In genomic region chr9:104968025-104968982, GRCh38 we compare ENCODE assay signal across 1 cellular context.
A peak's percentile ranks its signal among the peaks of the same experiment; 100 is the strongest.
TF ChIP-seq lines count a peak whose summit lies in the region.

No MANE protein-coding gene starts in this region.

TF ChIP-seq in HEK293, 187 proteins besides CTCF, POLR2A, EP300 and RAD21 (continued from another document):
- TF ChIP-seq REST (tag by site-specific recombination; IDR thresholded peaks at IDR 0.05), result no peak
- TF ChIP-seq ZNF610 (tag by site-specific recombination; IDR thresholded peaks at IDR 0.05; ENCODE audit: borderline replicate concordance), result no peak
- no peak for TF ChIP-seq BCL11A (tag by site-specific recombination; IDR thresholded peaks at IDR 0.05; ENCODE audit: low read depth)
- TF ChIP-seq ZNF16 (tag by site-specific recombination; IDR thresholded peaks at IDR 0.05; ENCODE audit: low read depth), result no peak
- TF ChIP-seq YY1 (tag by site-specific recombination; IDR thresholded peaks at IDR 0.05), result no peak
- TF ChIP-seq ZNF302 (tag by site-specific recombination; IDR thresholded peaks at IDR 0.05; ENCODE audit: low read depth), result no peak
- peak; percentile 94 for TF ChIP-seq ZBTB17 (tag by site-specific recombination; IDR thresholded peaks at IDR 0.05)
- TF ChIP-seq ZNF354C (tag by site-specific recombination; IDR thresholded peaks at IDR 0.05; ENCODE audit: borderline replicate concordance, low read depth), result no peak
- no peak for TF ChIP-seq KLF1 (tag by site-specific recombination; IDR thresholded peaks at IDR 0.05)
- TF ChIP-seq ZNF571 (tag by site-specific recombination; IDR thresholded peaks at IDR 0.05), result no peak
- peak; percentile 70 for TF ChIP-seq PRDM10 (tag by site-specific recombination; IDR thresholded peaks at IDR 0.05)
- TF ChIP-seq ZNF433 (tag by site-specific recombination; IDR thresholded peaks at IDR 0.05; ENCODE audit: low read depth), result no peak
- 0 out of 2 replicates have a peak, but pooled peaks have one; percentile 15 for TF ChIP-seq HIC1 (tag by site-specific recombination; IDR thresholded peaks at IDR 0.05)
- TF ChIP-seq ZNF514 (tag by site-specific recombination; IDR thresholded peaks at IDR 0.05), result no peak
- no peak; the same call in 1 of the 2 replicates for TF ChIP-seq ZFHX2 (tag by site-specific recombination; conservative IDR thresholded peaks at IDR 0.05)
